1 cellular context compared by ENCODE assay signal in the genomic region with DNA sequence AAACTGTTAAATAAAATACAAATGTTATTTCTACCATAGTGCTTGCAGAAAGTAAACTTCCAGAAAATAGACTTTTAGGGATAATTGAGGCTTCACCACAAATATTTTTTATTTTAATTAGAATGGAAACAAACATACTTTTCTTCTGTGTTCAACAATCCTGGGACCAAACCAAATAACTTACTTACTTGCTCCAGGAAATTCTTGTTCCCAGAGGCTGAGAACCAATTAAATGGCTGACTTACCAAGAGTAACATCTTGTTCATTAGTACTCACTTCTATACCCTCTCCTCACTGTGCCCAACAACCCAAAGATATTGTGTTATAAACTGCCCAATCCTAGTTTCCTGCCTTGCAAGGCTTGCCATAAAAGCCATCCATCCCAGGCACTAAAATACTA.
TF ChIP-seq lines count a peak whose summit lies in the region.

No MANE protein-coding gene starts in this region.

TF ChIP-seq in SK-N-SH treated with all-trans-retinoic acid at 6 μM for 48 hours, 23 proteins besides CTCF, POLR2A, EP300 and RAD21 (continued from another document):
- no peak for TF ChIP-seq CSRNP3 (CRISPR knock-in tag; IDR thresholded peaks at IDR 0.05)
